14 cellular contexts compared by ENCODE assay signal in the genomic region with DNA sequence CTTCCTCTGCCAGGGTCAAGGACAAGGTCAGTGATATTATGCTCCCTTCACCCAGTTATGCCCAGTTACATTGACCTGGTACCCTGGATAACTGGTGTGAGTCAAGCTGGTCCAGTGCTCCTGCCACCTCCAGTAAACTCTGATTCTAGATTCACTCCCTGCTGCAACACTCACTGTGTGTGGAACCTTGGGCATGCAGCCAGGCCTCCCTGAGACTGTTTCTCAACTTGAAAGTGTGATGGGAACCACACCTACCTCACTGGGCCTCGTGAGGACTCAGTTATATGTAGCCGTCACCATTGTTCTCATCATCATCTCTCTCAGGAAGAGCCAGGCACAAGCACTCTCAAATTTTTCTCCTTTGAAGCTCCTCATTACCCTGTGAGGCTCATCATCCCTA. TPM values are rescaled to one million over a fixed set of nuclear protein-coding genes. Genes with fewer than 3 reads are reported as not detected.
DNase-seq lines count a peak whose midpoint lies in the region; TF ChIP-seq lines count a peak whose summit lies in the region.
"Had no signal": no experiment of that assay in that cellular context is flagged by ENCODE, and none has a peak within 500 bp of the region (broad histone marks: within the 10 kb centered on the region; RNA-seq: fewer than 3 reads in every experiment).

No MANE protein-coding gene starts in this region.

- H3K79me2 ChIP-seq in OCI-LY1 (ENCODE audit: insufficient read depth, low read length) (peaks cover 39% of the 10 kb centered on the region), parathyroid adenoma (no peaks in the 10 kb centered on the region)

- H3K9me3 ChIP-seq in OCI-LY1 (ENCODE audit: low read length) (0 out of 2 replicates have a peak, but pooled peaks cover 3% of the 10 kb centered on the region), parathyroid adenoma (ENCODE audit: control insufficient read depth, low read length) (no peaks in the 10 kb centered on the region)
- H3K9me3 ChIP-seq: right atrium auricular region had no signal

- peaks cover 30% of the 10 kb centered on the region for H3K36me3 Mint-ChIP-seq in T-helper 2 cell treated with Interferon-gamma antibody and Interleukin-4, amounts not matched to agents 5 μg/mL and 100 μg/mL, for 36 hours (ENCODE audit: low read depth)
- H3K36me3 Mint-ChIP-seq in brain = peaks cover 31% of the 10 kb centered on the region

- peak overlapping the region; percentile 16 for H3K27ac ChIP-seq in OCI-LY1 (ENCODE audit: low read depth, low read length, poor library complexity, severe bottlenecking)
- peak overlapping the region; percentile 60 for H3K27ac ChIP-seq in parathyroid adenoma

- no peaks in the 10 kb centered on the region for H3K27me3 Mint-ChIP-seq in T-helper 2 cell treated with Interferon-gamma antibody and Interleukin-4, amounts not matched to agents 5 μg/mL and 100 μg/mL, for 36 hours (ENCODE audit: low read depth)
- H3K27me3 Mint-ChIP-seq in brain = peaks cover 9% of the 10 kb centered on the region

- no peak overlapping the region for H3K4me3 ChIP-seq in OCI-LY1 (ENCODE audit: low read depth, low read length, poor library complexity, severe bottlenecking)
- no peak overlapping the region for H3K4me3 ChIP-seq in parathyroid adenoma (ENCODE audit: low read depth, low read length)

- no peak overlapping the region for H3K4me2 ChIP-seq in OCI-LY1 (ENCODE audit: low read length)
- no peak overlapping the region for H3K4me2 ChIP-seq in parathyroid adenoma (ENCODE audit: low read length)

- no peaks in the 10 kb centered on the region for H4K20me1 ChIP-seq in OCI-LY1 (ENCODE audit: insufficient read depth, low read length)

- no peak overlapping the region for H2AFZ ChIP-seq in OCI-LY1 (ENCODE audit: low read length)
- peak overlapping the region; percentile 94 for H2AFZ ChIP-seq in parathyroid adenoma

- TF ChIP-seq CTCF in OCI-LY1 (IDR thresholded peaks at IDR 0.05; ENCODE audit: low read length) = no peak
- TF ChIP-seq CTCF in brain (conservative IDR thresholded peaks at IDR 0.05) = no peak
- no peak for TF ChIP-seq CTCF in parathyroid adenoma (IDR thresholded peaks at IDR 0.05)

- peaks cover 23% of the 10 kb centered on the region for H3K9me3 Mint-ChIP-seq in T-helper 2 cell treated with Interferon-gamma antibody and Interleukin-4, amounts not matched to agents 5 μg/mL and 100 μg/mL, for 36 hours
- H3K9me3 Mint-ChIP-seq in brain = peaks cover 11 to 50% (median 12%) of the 10 kb centered on the region in 5 experiments

- peaks cover 34% of the 10 kb centered on the region for H3K36me3 ChIP-seq in OCI-LY1 (ENCODE audit: insufficient read depth, low read length)
- no peaks in the 10 kb centered on the region for H3K36me3 ChIP-seq in parathyroid adenoma (ENCODE audit: control insufficient read depth, insufficient read depth, low read length)
- H3K36me3 ChIP-seq: right atrium auricular region had no signal

- H3K27ac Mint-ChIP-seq in T-helper 2 cell treated with Interferon-gamma antibody and Interleukin-4, amounts not matched to agents 5 μg/mL and 100 μg/mL, for 36 hours = peak overlapping the region; percentile 98
- peak overlapping the region; percentile 21 to 99 (median 96) for H3K27ac Mint-ChIP-seq in brain

- H3K4me3 Mint-ChIP-seq in T-helper 2 cell treated with Interferon-gamma antibody and Interleukin-4, amounts not matched to agents 5 μg/mL and 100 μg/mL, for 36 hours = no peak overlapping the region
- peak overlapping the region in 2 of 5 experiments; percentile 59 to 95 for H3K4me3 Mint-ChIP-seq in brain

- H3K9ac ChIP-seq in OCI-LY1 (ENCODE audit: low read length) (no peak overlapping the region; the same call in 1 of the 2 replicates), parathyroid adenoma (no peak overlapping the region)

- no peaks in the 10 kb centered on the region for H3K9me2 ChIP-seq in OCI-LY1 (ENCODE audit: low read depth, low read length)

- H3K27me3 ChIP-seq in OCI-LY1 (ENCODE audit: insufficient read depth, low read length) = no peaks in the 10 kb centered on the region
- H3K27me3 ChIP-seq in parathyroid adenoma (ENCODE audit: control insufficient read depth, insufficient read depth, low read length) = no peaks in the 10 kb centered on the region
- H3K27me3 ChIP-seq: right atrium auricular region had no signal

- no peaks in the 10 kb centered on the region for H3F3A ChIP-seq in OCI-LY1 (ENCODE audit: insufficient read depth, low read length)

- H3K4me1 Mint-ChIP-seq in T-helper 2 cell treated with Interferon-gamma antibody and Interleukin-4, amounts not matched to agents 5 μg/mL and 100 μg/mL, for 36 hours (ENCODE audit: low read depth) = peaks cover 20% of the 10 kb centered on the region
- peaks cover 42% of the 10 kb centered on the region for H3K4me1 Mint-ChIP-seq in brain

- no peak for DNase-seq in T-helper 2 cell treated with Interferon-gamma antibody and Interleukin-4, amounts not matched to agents 5 μg/mL and 100 μg/mL, for 36 hours (ENCODE audit: low spot score)
- DNase-seq in T-helper 2 cell (no peak), DMS114 treated with DMSO at 0.1 percent for 48 hours (lab: John Stamatoyannopoulos, UW; ENCODE audit: unreplicated experiment) (no peak)
- DNase-seq in stimulated activated naive CD4-positive, alpha-beta T cell (lab: John Stamatoyannopoulos, UW) = no peak
- no peak for DNase-seq in NK-92 treated with Interleukin-12 subunit alpha and Interleukin-12 subunit beta, amount 100 ng/mL, for 24 hours (lab: John Stamatoyannopoulos, UW)
- DNase-seq: cortex of kidney; NCI-H1436; NCI-H510A treated with DMSO at 0.1 percent for 48 hours; stimulated activated CD4-positive, alpha-beta T cell treated with anti-CD3 and anti-CD28 coated beads, Interleukin-2, amount 100 ng/mL, for 48 hours had no signal

- peaks cover 35% of the 10 kb centered on the region for H3K4me1 ChIP-seq in OCI-LY1 (ENCODE audit: insufficient read depth, low read length, severe bottlenecking)
- H3K4me1 ChIP-seq in parathyroid adenoma = peaks cover 5% of the 10 kb centered on the region

RNA-seq across cellular contexts. Expression of gene ZNF736, which starts 0.9 kb away (rescaled TPM):
- 4.9 TPM for polyA plus RNA-seq in brain (ENCODE audit: insufficient read depth, low read depth, low replicate concordance)
- polyA plus RNA-seq: H1 had no signal
